In the genomic region with DNA sequence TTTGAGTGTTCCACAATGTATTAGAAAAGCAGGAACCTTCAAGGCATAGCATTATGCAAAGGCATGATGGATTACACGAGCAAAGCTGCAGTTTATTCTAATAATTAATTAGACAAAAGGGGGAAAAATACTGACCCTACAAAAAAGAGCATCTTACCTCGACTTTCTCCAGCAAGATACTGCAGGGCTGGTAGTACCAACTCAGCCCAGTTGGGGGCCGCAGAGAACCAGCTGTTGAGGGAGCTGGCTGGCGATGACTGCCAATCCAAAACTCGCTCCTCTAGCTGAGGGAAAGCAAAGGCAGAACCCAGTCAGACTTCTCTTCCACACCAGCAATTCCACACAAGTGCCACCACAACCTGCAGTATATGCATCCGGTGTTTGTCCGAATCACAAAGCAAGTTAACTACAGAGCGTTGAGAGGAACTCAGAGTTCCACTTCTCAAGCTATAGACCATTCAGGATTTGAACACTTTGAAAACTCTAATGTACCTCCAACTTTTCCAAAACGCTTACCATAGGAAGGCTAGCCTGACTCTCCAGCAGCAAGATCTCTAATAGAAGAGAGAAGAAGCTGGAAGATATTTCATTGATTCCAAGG, we compare ENCODE assay signal across 1 cellular context.
TF ChIP-seq lines count a peak whose summit lies in the region.

No MANE protein-coding gene starts in this region.

TF ChIP-seq in GM12878, 131 proteins besides CTCF, POLR2A, EP300 and RAD21 (continued from another document):
- TF ChIP-seq, protein P1, sequence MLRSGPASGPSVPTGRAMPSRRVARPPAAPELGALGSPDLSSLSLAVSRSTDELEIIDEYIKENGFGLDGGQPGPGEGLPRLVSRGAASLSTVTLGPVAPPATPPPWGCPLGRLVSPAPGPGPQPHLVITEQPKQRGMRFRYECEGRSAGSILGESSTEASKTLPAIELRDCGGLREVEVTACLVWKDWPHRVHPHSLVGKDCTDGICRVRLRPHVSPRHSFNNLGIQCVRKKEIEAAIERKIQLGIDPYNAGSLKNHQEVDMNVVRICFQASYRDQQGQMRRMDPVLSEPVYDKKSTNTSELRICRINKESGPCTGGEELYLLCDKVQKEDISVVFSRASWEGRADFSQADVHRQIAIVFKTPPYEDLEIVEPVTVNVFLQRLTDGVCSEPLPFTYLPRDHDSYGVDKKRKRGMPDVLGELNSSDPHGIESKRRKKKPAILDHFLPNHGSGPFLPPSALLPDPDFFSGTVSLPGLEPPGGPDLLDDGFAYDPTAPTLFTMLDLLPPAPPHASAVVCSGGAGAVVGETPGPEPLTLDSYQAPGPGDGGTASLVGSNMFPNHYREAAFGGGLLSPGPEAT (IDR thresholded peaks at IDR 0.05; ENCODE audit: low read depth): no peak
